ENCODE assay signal across 8 cellular contexts in the genomic region with DNA sequence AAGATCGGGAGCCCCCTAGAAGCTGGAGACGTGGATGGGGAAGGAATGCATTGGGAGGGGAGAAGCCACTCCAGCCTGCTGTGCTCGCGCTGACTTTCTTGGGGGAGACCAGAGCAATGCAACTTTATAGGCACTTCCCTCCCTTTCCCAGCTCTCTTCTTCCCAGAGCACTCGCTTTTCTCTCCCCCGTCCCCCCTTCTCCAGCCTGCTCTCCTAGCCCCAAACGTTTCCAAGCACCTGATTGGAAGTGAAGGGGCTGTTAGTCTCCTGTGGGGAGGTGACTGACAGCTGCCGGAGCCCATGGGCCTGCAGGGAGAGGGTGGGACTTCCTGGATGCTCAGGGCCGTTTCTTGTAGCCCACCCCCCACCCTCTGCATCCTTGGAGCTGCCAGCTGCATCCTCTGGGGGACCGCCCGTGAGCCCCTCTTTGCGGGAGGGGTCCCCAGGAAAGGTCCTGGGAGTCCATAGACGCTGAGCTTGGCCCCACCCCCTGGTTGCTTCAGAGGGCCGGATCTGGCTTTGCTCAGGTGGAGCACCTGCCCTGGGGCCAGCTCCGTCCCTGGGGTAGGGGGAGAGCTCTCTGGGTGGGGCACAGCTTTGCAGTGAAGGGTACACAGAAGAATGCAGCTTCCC. TPM values are rescaled to one million over a fixed set of nuclear protein-coding genes. Genes with fewer than 3 reads are reported as not detected.
DNase-seq lines count a peak whose midpoint lies in the region; ATAC-seq and TF ChIP-seq lines count a peak whose summit lies in the region.

No MANE protein-coding gene starts in this region.

- ATAC-seq in WTC11 (peak; percentile 54), foreskin keratinocyte (peak; percentile 8), HG02970 (IDR thresholded peaks at IDR 0.05; ENCODE audit: low FRiP score, unreplicated experiment) (no peak)

- H3K4me1 Mint-ChIP-seq in WTC11 = peaks cover 10% of the 10 kb centered on the region

- no peaks in the 10 kb centered on the region; the same call in 1 of the 2 replicates for H3K9me3 Mint-ChIP-seq in WTC11

- H3K27me3 Mint-ChIP-seq in WTC11 (ENCODE audit: low read depth) = no peaks in the 10 kb centered on the region

- H3K4me3 Mint-ChIP-seq in WTC11 = peak overlapping the region; percentile 85

- DNase-seq in ELF-1 (ENCODE audit: low read depth, low spot score) (peak; percentile 70), NCI-H1092 treated with DMSO at 0.1 percent for 48 hours (lab: John Stamatoyannopoulos, UW) (peak; percentile 74), WTC11 (ENCODE audit: low spot score) (peak; percentile 83), foreskin keratinocyte (peak in 1 of 2 donors; percentile 41), renal cortical epithelial cell (ENCODE audit: low read depth) (peak; percentile 29), cortex of kidney (lab: John Stamatoyannopoulos, UW) (no peak)
- DNase-seq in activated CD8-positive, alpha-beta memory T cell treated with anti-CD3 and anti-CD28 coated beads, Interleukin-2, amount 50 U/mL, for 48 hours = no peak

- CTCF ChIA-PET in WTC11 (lab: Charles Lee) = interaction anchor here (0.5 to 6.3 kb wide), 19 partner anchors 15 to 650 kb away, joined by 3 to 79 read pairs (median 4); partner anchors contain the start of gene SH3GL1

- TF ChIP-seq CTCF in WTC11 (IDR thresholded peaks at IDR 0.05) = no peak
- TF ChIP-seq CTCF in foreskin keratinocyte (conservative IDR thresholded peaks at IDR 0.05) = no peak

- no peaks in the 10 kb centered on the region for H3K27me3 ChIP-seq in foreskin keratinocyte

- peaks cover 18% of the 10 kb centered on the region for H3K36me3 Mint-ChIP-seq in WTC11

- H3K4me1 ChIP-seq in foreskin keratinocyte = no peaks in the 10 kb centered on the region

- no peak overlapping the region for H3K27ac ChIP-seq in foreskin keratinocyte

- H3K27ac Mint-ChIP-seq in WTC11 = peak overlapping the region; percentile 95

- POLR2A ChIA-PET in WTC11 (lab: Charles Lee) = interaction anchor here (0.5 to 1.2 kb wide), 5 partner anchors 10 to 373 kb away, joined by 3 to 4 read pairs (median 3); partner anchors contain the start of gene UBXN6

TF ChIP-seq in WTC11, 78 proteins besides CTCF, POLR2A, EP300 and RAD21:
- TF ChIP-seq NFYB (CRISPR knock-in tag; conservative IDR thresholded peaks at IDR 0.05; ENCODE audit: low read depth) (peak; percentile 92), ZNF416 (CRISPR knock-in tag; IDR thresholded peaks at IDR 0.05) (no peak), SMAD3 (CRISPR knock-in tag; IDR thresholded peaks at IDR 0.05; ENCODE audit: borderline replicate concordance) (no peak), ZNF219 (CRISPR knock-in tag; IDR thresholded peaks at IDR 0.05; ENCODE audit: borderline replicate concordance) (no peak), SOX15 (CRISPR knock-in tag; IDR thresholded peaks at IDR 0.05) (no peak), SP1 (CRISPR knock-in tag; conservative IDR thresholded peaks at IDR 0.05) (peak; percentile 42; the same call in 1 of the 2 replicates), TEAD1 (CRISPR knock-in tag; IDR thresholded peaks at IDR 0.05) (0 out of 2 replicates have a peak, but pooled peaks have one; percentile 8), ZNF281 (CRISPR knock-in tag; IDR thresholded peaks at IDR 0.05) (0 out of 2 replicates have a peak, but pooled peaks have one; percentile 8)
- TF ChIP-seq, protein P1, sequence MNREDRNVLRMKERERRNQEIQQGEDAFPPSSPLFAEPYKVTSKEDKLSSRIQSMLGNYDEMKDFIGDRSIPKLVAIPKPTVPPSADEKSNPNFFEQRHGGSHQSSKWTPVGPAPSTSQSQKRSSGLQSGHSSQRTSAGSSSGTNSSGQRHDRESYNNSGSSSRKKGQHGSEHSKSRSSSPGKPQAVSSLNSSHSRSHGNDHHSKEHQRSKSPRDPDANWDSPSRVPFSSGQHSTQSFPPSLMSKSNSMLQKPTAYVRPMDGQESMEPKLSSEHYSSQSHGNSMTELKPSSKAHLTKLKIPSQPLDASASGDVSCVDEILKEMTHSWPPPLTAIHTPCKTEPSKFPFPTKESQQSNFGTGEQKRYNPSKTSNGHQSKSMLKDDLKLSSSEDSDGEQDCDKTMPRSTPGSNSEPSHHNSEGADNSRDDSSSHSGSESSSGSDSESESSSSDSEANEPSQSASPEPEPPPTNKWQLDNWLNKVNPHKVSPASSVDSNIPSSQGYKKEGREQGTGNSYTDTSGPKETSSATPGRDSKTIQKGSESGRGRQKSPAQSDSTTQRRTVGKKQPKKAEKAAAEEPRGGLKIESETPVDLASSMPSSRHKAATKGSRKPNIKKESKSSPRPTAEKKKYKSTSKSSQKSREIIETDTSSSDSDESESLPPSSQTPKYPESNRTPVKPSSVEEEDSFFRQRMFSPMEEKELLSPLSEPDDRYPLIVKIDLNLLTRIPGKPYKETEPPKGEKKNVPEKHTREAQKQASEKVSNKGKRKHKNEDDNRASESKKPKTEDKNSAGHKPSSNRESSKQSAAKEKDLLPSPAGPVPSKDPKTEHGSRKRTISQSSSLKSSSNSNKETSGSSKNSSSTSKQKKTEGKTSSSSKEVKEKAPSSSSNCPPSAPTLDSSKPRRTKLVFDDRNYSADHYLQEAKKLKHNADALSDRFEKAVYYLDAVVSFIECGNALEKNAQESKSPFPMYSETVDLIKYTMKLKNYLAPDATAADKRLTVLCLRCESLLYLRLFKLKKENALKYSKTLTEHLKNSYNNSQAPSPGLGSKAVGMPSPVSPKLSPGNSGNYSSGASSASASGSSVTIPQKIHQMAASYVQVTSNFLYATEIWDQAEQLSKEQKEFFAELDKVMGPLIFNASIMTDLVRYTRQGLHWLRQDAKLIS (CRISPR knock-in tag; IDR thresholded peaks at IDR 0.05; ENCODE audit: borderline replicate concordance) = no peak
- TF ChIP-seq, protein P2, sequence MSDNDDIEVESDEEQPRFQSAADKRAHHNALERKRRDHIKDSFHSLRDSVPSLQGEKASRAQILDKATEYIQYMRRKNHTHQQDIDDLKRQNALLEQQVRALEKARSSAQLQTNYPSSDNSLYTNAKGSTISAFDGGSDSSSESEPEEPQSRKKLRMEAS (CRISPR knock-in tag; IDR thresholded peaks at IDR 0.05) = 0 out of 2 replicates have a peak, but pooled peaks have one; percentile 11

RNA-seq across cellular contexts. Expression of gene HDGFL2, which starts 2.5 kb away (rescaled TPM):
- total RNA-seq in WTC11 (2021) (111 to 116 TPM (median 115 TPM) in 3 replicates), foreskin keratinocyte (62.4 and 69.8 TPM in 2 replicates), renal cortical epithelial cell (47.2 and 59.5 TPM in 2 replicates)
- 62.7 and 63.9 TPM in 2 replicates for polyA plus RNA-seq in foreskin keratinocyte

RNA-seq across cellular contexts. Expression of gene UBXN6, which starts 17.0 kb away (rescaled TPM):
- total RNA-seq in WTC11 (2021) = 34.8 to 39.8 TPM (median 38.8 TPM) in 3 replicates
- 88.9 and 93.0 TPM in 2 replicates for total RNA-seq in foreskin keratinocyte
- 125 and 138 TPM in 2 replicates for polyA plus RNA-seq in foreskin keratinocyte
- total RNA-seq in renal cortical epithelial cell = 101 and 105 TPM in 2 replicates

RNA-seq across cellular contexts. Expression of gene PLIN4, which starts 43.7 kb away (rescaled TPM):
- total RNA-seq in WTC11 (2021) = 0.35 to 0.62 TPM (median 0.57 TPM) in 3 replicates
- total RNA-seq in foreskin keratinocyte = 0.65 and 0.71 TPM in 2 replicates
- polyA plus RNA-seq in foreskin keratinocyte = 0.32 TPM in 2 replicates
- total RNA-seq in renal cortical epithelial cell = under 0.01 and 0.10 TPM in 2 replicates

Comparison
In these comparisons a context has a peak if more than half of its experiments do, and no peak if none do; other contexts are left out.
1. DNase-seq: peak in ELF-1 (single experiment), NCI-H1092 treated with DMSO at 0.1 percent for 48 hours (single experiment), WTC11 (single experiment) and renal cortical epithelial cell (single experiment); none in cortex of kidney (single experiment) and activated CD8-positive, alpha-beta memory T cell treated with anti-CD3 and anti-CD28 coated beads, Interleukin-2, amount 50 U/mL, for 48 hours (single experiment).